ENCODE assay signal across 11 cellular contexts in genomic region chr4:3202836-3203820, GRCh38. TPM values are rescaled to one million over a fixed set of nuclear protein-coding genes. Genes with fewer than 3 reads are reported as not detected.
A peak's percentile ranks its signal among the peaks of the same experiment; 100 is the strongest.
DNase-seq lines count a peak whose midpoint lies in the region; ATAC-seq and TF ChIP-seq lines count a peak whose summit lies in the region.
"Had no signal": no experiment of that assay in that cellular context is flagged by ENCODE, and none has a peak within 500 bp of the region (broad histone marks: within the 10 kb centered on the region; RNA-seq: fewer than 3 reads in every experiment).

No MANE protein-coding gene starts in this region.

- WGBS in tibial nerve, 2 donors: 58 to 65% methylated on average over 22 of the region's 22 CpGs

- no peaks in the 10 kb centered on the region for H3K27me3 Mint-ChIP-seq in activated CD4-positive, alpha-beta T cell treated with anti-CD3 and anti-CD28 coated beads for 36 hours
- H3K27me3 Mint-ChIP-seq in activated naive CD4-positive, alpha-beta T cell treated with anti-CD3 and anti-CD28 coated beads, Interleukin-2, amount 50 U/mL, for 24 hours: no peaks in the 10 kb centered on the region
- H3K27me3 Mint-ChIP-seq in naive B cell: no peaks in the 10 kb centered on the region

- peak overlapping the region in 3 of 4 donors; percentile 27 to 53 (median 50) for H3K27ac ChIP-seq in tibial nerve

- H3K4me1 Mint-ChIP-seq in activated CD4-positive, alpha-beta T cell treated with anti-CD3 and anti-CD28 coated beads for 36 hours: peaks cover 40% of the 10 kb centered on the region
- H3K4me1 Mint-ChIP-seq in activated naive CD4-positive, alpha-beta T cell treated with anti-CD3 and anti-CD28 coated beads, Interleukin-2, amount 50 U/mL, for 24 hours: peaks cover 44% of the 10 kb centered on the region
- peaks cover 17 to 19% (median 19%) of the 10 kb centered on the region in 3 donors for H3K4me1 Mint-ChIP-seq in naive B cell

- H3K4me1 ChIP-seq in tibial nerve: peaks cover 0 to 40% (median 14%) of the 10 kb centered on the region in 4 donors

- peak; percentile 50 for ATAC-seq in activated CD4-positive, alpha-beta T cell treated with anti-CD3 and anti-CD28 coated beads for 36 hours
- ATAC-seq in naive B cell (ENCODE audit: low read depth in 2 of 2): peak; percentile 66 to 83
- ATAC-seq in HG02840 (IDR thresholded peaks at IDR 0.05; ENCODE audit: low FRiP score, unreplicated experiment): no peak
- ATAC-seq in HG03095 (IDR thresholded peaks at IDR 0.05; ENCODE audit: unreplicated experiment): no peak

- H3K4me3 Mint-ChIP-seq in activated CD4-positive, alpha-beta T cell treated with anti-CD3 and anti-CD28 coated beads for 36 hours: peak overlapping the region; percentile 41
- peak overlapping the region; percentile 70 for H3K4me3 Mint-ChIP-seq in activated naive CD4-positive, alpha-beta T cell treated with anti-CD3 and anti-CD28 coated beads, Interleukin-2, amount 50 U/mL, for 24 hours
- peak overlapping the region in 3 of 8 donors; percentile 12 to 70 (median 55) for H3K4me3 Mint-ChIP-seq in naive B cell

- TF ChIP-seq EP300 in tibial nerve (IDR thresholded peaks at IDR 0.05): no peak

- TF ChIP-seq CTCF in tibial nerve (IDR thresholded peaks at IDR 0.05): no peak

- H3K4me3 ChIP-seq in tibial nerve: no peak overlapping the region

- no peaks in the 10 kb centered on the region for H3K9me3 Mint-ChIP-seq in activated CD4-positive, alpha-beta T cell treated with anti-CD3 and anti-CD28 coated beads for 36 hours (ENCODE audit: low read depth)
- H3K9me3 Mint-ChIP-seq in activated naive CD4-positive, alpha-beta T cell treated with anti-CD3 and anti-CD28 coated beads, Interleukin-2, amount 50 U/mL, for 24 hours: no peaks in the 10 kb centered on the region
- H3K9me3 Mint-ChIP-seq in naive B cell: no peaks in the 10 kb centered on the region

- peaks cover 0 to 73% (median 7%) of the 10 kb centered on the region in 3 donors for H3K36me3 ChIP-seq in tibial nerve

- peak; percentile 67 for DNase-seq in activated CD4-positive, alpha-beta T cell treated with anti-CD3 and anti-CD28 coated beads for 36 hours
- no peak for DNase-seq in activated CD4-positive, alpha-beta T cell treated with anti-CD3 and anti-CD28 coated beads, Interleukin-2, amount 50 U/mL, for 1 hour
- DNase-seq in naive B cell (no peak), tibial nerve (ENCODE audit: low spot score in 2 of 2) (no peak), globus pallidus (ENCODE audit: low spot score) (no peak)
- DNase-seq: ACHN, NCI-H226 had no signal

- peaks cover 40% of the 10 kb centered on the region for H3K36me3 Mint-ChIP-seq in activated CD4-positive, alpha-beta T cell treated with anti-CD3 and anti-CD28 coated beads for 36 hours (ENCODE audit: low read depth)
- peaks cover 10% of the 10 kb centered on the region for H3K36me3 Mint-ChIP-seq in activated naive CD4-positive, alpha-beta T cell treated with anti-CD3 and anti-CD28 coated beads, Interleukin-2, amount 50 U/mL, for 24 hours
- peaks cover 4 to 24% of the 10 kb centered on the region in 2 donors for H3K36me3 Mint-ChIP-seq in naive B cell

- H3K27me3 ChIP-seq in tibial nerve: no peaks in the 10 kb centered on the region

- POLR2A ChIA-PET in activated CD4-positive, alpha-beta T cell treated with anti-CD3 and anti-CD28 coated beads for 36 hours (lab: Charles Lee): no interaction called here

- no peaks in the 10 kb centered on the region for H3K9me3 ChIP-seq in tibial nerve

- intact Hi-C loops in activated CD4-positive, alpha-beta T cell treated with anti-CD3 and anti-CD28 coated beads for 36 hours (cut with DNase I, micrococcal nuclease): loop anchor here (1.0 to 5.0 kb wide), 5 partner anchors 90 to 1346 kb away; partner anchors contain the start of genes HGFAC (in 1 of the 2), LETM1 (in 1 of the 2) and RGS12 (in 1 of the 2)

- peak overlapping the region; percentile 82 for H3K27ac Mint-ChIP-seq in activated CD4-positive, alpha-beta T cell treated with anti-CD3 and anti-CD28 coated beads for 36 hours
- H3K27ac Mint-ChIP-seq in activated naive CD4-positive, alpha-beta T cell treated with anti-CD3 and anti-CD28 coated beads, Interleukin-2, amount 50 U/mL, for 24 hours: peak overlapping the region; percentile 60
- peak overlapping the region; percentile 47 to 88 (median 64) for H3K27ac Mint-ChIP-seq in naive B cell

- TF ChIP-seq POLR2A in tibial nerve (IDR thresholded peaks at IDR 0.05): no peak

- CTCF ChIA-PET in activated CD4-positive, alpha-beta T cell treated with anti-CD3 and anti-CD28 coated beads for 36 hours (lab: Charles Lee): interaction anchor here (0.9 to 2.1 kb wide), 2 partner anchors 13 to 98 kb away, joined by 6 to 10 read pairs; no protein-coding TSS in a partner anchor

RNA-seq across cellular contexts. Expression of gene MSANTD1, which starts 45.8 kb away (rescaled TPM):
- total RNA-seq in activated CD4-positive, alpha-beta T cell treated with anti-CD3 and anti-CD28 coated beads for 36 hours: under 1 TPM; 0.46 to 0.69 TPM
- under 1 TPM in 2 of 6 donors, not detected in 4; 0.12 to 0.14 TPM for polyA plus RNA-seq in naive B cell (ENCODE audit: low read depth in 6 of 6)
- 1 to 10 TPM; 1.2 to 2.0 (median 1.4) TPM for total RNA-seq in tibial nerve
- polyA plus RNA-seq: keratinocyte had no signal

Comparison
In these comparisons a context has a peak if more than half of its experiments do, and no peak if none do; other contexts are left out.
1. ATAC-seq: peak in activated CD4-positive, alpha-beta T cell treated with anti-CD3 and anti-CD28 coated beads for 36 hours (single experiment) and naive B cell (2 of 2); none in HG02840 (single experiment) and HG03095 (single experiment).
2. Peak in every context shown above with its lines, with median percentiles within 50 percentile points of each other: H3K27ac Mint-ChIP-seq.